In genomic region chr11:63835156-63835540, GRCh38 we compare ENCODE assay signal across 18 cellular contexts.
"Had no signal": no experiment of that assay in that cellular context is flagged by ENCODE, and none has a peak within 500 bp of the region (broad histone marks: within the 10 kb centered on the region; RNA-seq: fewer than 3 reads in every experiment).

No MANE protein-coding gene starts in this region.

- DNase-seq: activated CD4-positive, alpha-beta T cell treated with anti-CD3 and anti-CD28 coated beads, Interleukin-2, amount 50 U/mL, for 4 hours; activated gamma-delta T cell; activated naive CD4-positive, alpha-beta T cell treated with anti-CD3 and anti-CD28 coated beads, Interleukin-2, amount 50 U/mL, for 16 hours; activated T-cell treated with anti-CD3 and anti-CD28 coated beads for 4 hours; adrenal gland; brain microvascular endothelial cell; caudate nucleus; effector memory CD4-positive, alpha-beta T cell; foreskin keratinocyte; kidney glomerular epithelial cell; left ventricle myocardium inferior; naive thymus-derived CD8-positive, alpha-beta T cell; stimulated activated CD4-positive, alpha-beta T cell treated with anti-CD3 and anti-CD28 coated beads, Interleukin-4, amount 100 ng/mL, for 24 hours; stimulated activated naive CD8-positive, alpha-beta T cell treated with anti-CD3 and anti-CD28 coated beads, Interleukin-15, amount 100 ng/mL, for 72 hours; T-cell; uterus; WERI-Rb-1 had no signal

- H3K27me3 Mint-ChIP-seq: naive thymus-derived CD8-positive, alpha-beta T cell; stimulated activated naive CD8-positive, alpha-beta T cell treated with anti-CD3 and anti-CD28 coated beads, Interleukin-15, amount 100 ng/mL, for 72 hours; T-cell had no signal

- H3K36me3 Mint-ChIP-seq: naive thymus-derived CD8-positive, alpha-beta T cell; T-cell had no signal

- H3K4me3 Mint-ChIP-seq: naive thymus-derived CD8-positive, alpha-beta T cell; stimulated activated naive CD8-positive, alpha-beta T cell treated with anti-CD3 and anti-CD28 coated beads, Interleukin-15, amount 100 ng/mL, for 72 hours; T-cell had no signal

- H3K9me3 Mint-ChIP-seq: naive thymus-derived CD8-positive, alpha-beta T cell; stimulated activated naive CD8-positive, alpha-beta T cell treated with anti-CD3 and anti-CD28 coated beads, Interleukin-15, amount 100 ng/mL, for 72 hours; T-cell had no signal

- ATAC-seq: foreskin keratinocyte; naive thymus-derived CD8-positive, alpha-beta T cell; psoas muscle; stimulated activated naive CD8-positive, alpha-beta T cell treated with anti-CD3 and anti-CD28 coated beads, Interleukin-15, amount 100 ng/mL, for 72 hours; T-cell had no signal
